ENCODE assay signal across 22 cellular contexts in genomic region chr13:45156565-45157361, GRCh38. TPM values are rescaled to one million over a fixed set of nuclear protein-coding genes. Genes with fewer than 3 reads are reported as not detected.
"Had no signal": no experiment of that assay in that cellular context is flagged by ENCODE, and none has a peak within 500 bp of the region (broad histone marks: within the 10 kb centered on the region; RNA-seq: fewer than 3 reads in every experiment).

No MANE protein-coding gene starts in this region.

- H3K9me3 Mint-ChIP-seq: natural killer cell had no signal

- H3K27ac ChIP-seq: gastroesophageal sphincter, heart right ventricle, skin epidermis, tibial artery had no signal

- H3K9me3 ChIP-seq: gastroesophageal sphincter, heart right ventricle, tibial artery had no signal

- H3K27me3 Mint-ChIP-seq: activated naive CD8-positive, alpha-beta T cell treated with anti-CD3 and anti-CD28 coated beads, Interleukin-2, amount 50 U/mL, for 24 hours; memory B cell had no signal

- H3K27me3 ChIP-seq: gastroesophageal sphincter, heart right ventricle, tibial artery had no signal

- H3K27ac Mint-ChIP-seq: activated naive CD4-positive, alpha-beta T cell treated with anti-CD3 and anti-CD28 coated beads for 36 hours; activated naive CD8-positive, alpha-beta T cell treated with anti-CD3 and anti-CD28 coated beads, Interleukin-2, amount 50 U/mL, for 24 hours; activated T-helper 2 cell treated with anti-CD3 and anti-CD28 coated beads, Interferon-gamma antibody, Interleukin-2, Interleukin-4, amounts not matched to agents 10 μg/mL and 5 μg/mL and 100 μg/mL, durations not matched to agents 14 hours and 24 hours and 36 hours; memory B cell; natural killer cell had no signal

- DNase-seq: activated naive CD4-positive, alpha-beta T cell treated with anti-CD3 and anti-CD28 coated beads for 36 hours; activated naive CD8-positive, alpha-beta T cell treated with anti-CD3 and anti-CD28 coated beads, Interleukin-2, amount 50 U/mL, for 24 hours; activated T-cell treated with anti-CD3 and anti-CD28 coated beads for 4 hours; aorta; heart right ventricle; islet precursor cell; natural killer cell; posterior cingulate gyrus; stimulated activated CD4-positive, alpha-beta T cell treated with anti-CD3 and anti-CD28 coated beads, Interleukin-15, amount 100 ng/mL, for 24 hours; stimulated activated CD4-positive, alpha-beta T cell treated with anti-CD3 and anti-CD28 coated beads, Interleukin-4, amount 100 ng/mL, for 1 hour; stimulated activated naive CD4-positive, alpha-beta T cell; T-helper 9 cell; tibial artery had no signal

- H3K4me1 ChIP-seq: gastroesophageal sphincter, heart right ventricle, tibial artery had no signal

- FAIRE-seq: bronchial epithelial cell, urothelium cell line had no signal

- H3K4me3 ChIP-seq: gastroesophageal sphincter, heart right ventricle, skin epidermis, tibial artery had no signal

- ATAC-seq: activated naive CD8-positive, alpha-beta T cell treated with anti-CD3 and anti-CD28 coated beads, Interleukin-2, amount 50 U/mL, for 24 hours; gastroesophageal sphincter; heart right ventricle; left lobe of liver; natural killer cell had no signal

- H3K4me3 Mint-ChIP-seq: activated naive CD4-positive, alpha-beta T cell treated with anti-CD3 and anti-CD28 coated beads for 36 hours; activated naive CD8-positive, alpha-beta T cell treated with anti-CD3 and anti-CD28 coated beads, Interleukin-2, amount 50 U/mL, for 24 hours; memory B cell; natural killer cell had no signal

RNA-seq across cellular contexts. Expression of gene KCTD4, which starts 44.1 kb away (rescaled TPM):
- total RNA-seq: activated CD8-positive, alpha-beta memory T cell treated with anti-CD3 and anti-CD28 coated beads for 36 hours; activated naive CD4-positive, alpha-beta T cell treated with anti-CD3 and anti-CD28 coated beads for 36 hours; activated T-helper 2 cell treated with anti-CD3 and anti-CD28 coated beads, Interferon-gamma antibody, Interleukin-2, Interleukin-4, amounts not matched to agents 10 μg/mL and 5 μg/mL and 100 μg/mL, durations not matched to agents 14 hours and 24 hours and 36 hours; bronchial epithelial cell; left lobe of liver; natural killer cell; subcutaneous adipose tissue had no signal
